ENCODE assay signal across 13 cellular contexts in the genomic region with DNA sequence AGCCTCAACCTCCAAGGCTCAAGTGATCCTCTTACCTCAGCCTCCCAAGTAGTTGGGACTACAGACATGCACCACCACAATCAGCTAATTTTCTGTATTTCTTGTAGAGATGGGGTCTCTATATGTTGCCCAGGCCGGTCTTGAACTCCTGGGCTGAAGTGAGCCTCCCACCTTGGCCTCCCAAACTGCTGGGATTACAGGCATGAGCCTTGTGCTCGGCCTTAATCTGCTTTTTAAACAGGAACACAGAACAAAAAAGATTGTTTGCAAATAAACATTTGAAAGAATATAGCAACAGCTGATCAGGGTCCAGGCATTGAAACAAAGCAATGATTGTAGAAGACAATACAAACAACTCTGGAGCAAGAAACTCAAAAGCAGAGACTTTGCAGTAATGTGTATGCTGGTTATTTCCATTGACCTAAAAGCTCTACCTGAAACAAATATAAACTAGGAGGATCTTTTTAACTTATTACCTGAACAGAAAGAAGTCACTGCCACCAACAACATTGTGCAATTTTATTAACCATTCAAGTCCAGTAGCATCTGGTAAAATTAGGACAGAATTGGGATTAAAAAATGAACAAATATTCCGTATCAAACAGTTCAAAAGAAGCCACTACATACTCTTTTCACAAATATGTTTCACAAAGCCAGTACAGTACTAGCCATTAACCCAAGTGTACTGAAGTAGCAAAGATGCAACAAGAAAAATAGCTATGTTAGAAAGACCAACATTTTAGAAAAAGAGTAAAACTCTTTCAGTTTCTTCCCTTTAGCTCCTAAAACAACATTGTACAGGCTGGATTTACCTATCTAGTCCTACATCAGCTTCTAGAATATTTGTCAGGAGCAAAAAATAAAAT. TPM values are rescaled to one million over a fixed set of nuclear protein-coding genes. Genes with fewer than 3 reads are reported as not detected.
DNase-seq lines count a peak whose midpoint lies in the region; ATAC-seq, FAIRE-seq and TF ChIP-seq lines count a peak whose summit lies in the region.
"Had no signal": no experiment of that assay in that cellular context is flagged by ENCODE, and none has a peak within 500 bp of the region (broad histone marks: within the 10 kb centered on the region; RNA-seq: fewer than 3 reads in every experiment).

No MANE protein-coding gene starts in this region.

- CTCF ChIA-PET in activated B cell treated with CpG ODN at 0.5 μM for 24 hours (lab: Charles Lee) = interaction anchor here (0.8 to 1.5 kb wide), 5 partner anchors 25 to 346 kb away, joined by 3 to 7 read pairs (median 4); no protein-coding TSS in a partner anchor
- CTCF ChIA-PET in activated CD4-positive, alpha-beta memory T cell treated with anti-CD3 and anti-CD28 coated beads, Interleukin-2, amount 10 ng/mL, durations not matched to agents 7 days and 5 days (lab: Charles Lee) = interaction anchor here (0.6 to 1.2 kb wide), 3 partner anchors 61 to 312 kb away, joined by 3 to 4 read pairs (median 3); no protein-coding TSS in a partner anchor

- ATAC-seq in GM18858 (IDR thresholded peaks at IDR 0.05; ENCODE audit: unreplicated experiment) = peak; percentile 21
- peak; percentile 26 for ATAC-seq in HG02642 (IDR thresholded peaks at IDR 0.05; ENCODE audit: poor library complexity, unreplicated experiment)
- peak; percentile 11 for ATAC-seq in activated B cell treated with CpG ODN at 0.5 μM for 24 hours (ENCODE audit: low read depth)

- DNase-seq in activated B cell treated with CpG ODN at 0.5 μM for 24 hours (no peak), pons (ENCODE audit: low spot score) (peak; percentile 46), RCC 7860 (ENCODE audit: low spot score) (no peak), activated T-cell treated with anti-CD3 and anti-CD28 coated beads for 4 hours (no peak)
- DNase-seq in activated CD4-positive, alpha-beta memory T cell treated with anti-CD3 and anti-CD28 coated beads, Interleukin-2, amount 10 ng/mL, durations not matched to agents 7 days and 5 days = no peak
- no peak for DNase-seq in stimulated activated CD4-positive, alpha-beta T cell treated with anti-CD3 and anti-CD28 coated beads, Interleukin-12 subunit alpha, Interleukin-12 subunit beta, amount 100 ng/mL, for 4 hours
- DNase-seq: activated naive CD4-positive, alpha-beta T cell treated with Interleukin-2 at 50 U/mL for 16 hours; NCI-H1105; occipital lobe had no signal

- H3K36me3 Mint-ChIP-seq in activated B cell treated with CpG ODN at 0.5 μM for 24 hours (ENCODE audit: low read depth) = peaks cover 36% of the 10 kb centered on the region
- peaks cover 26% of the 10 kb centered on the region for H3K36me3 Mint-ChIP-seq in activated CD4-positive, alpha-beta memory T cell treated with anti-CD3 and anti-CD28 coated beads, Interleukin-2, amount 10 ng/mL, durations not matched to agents 7 days and 5 days (ENCODE audit: low read depth)

- POLR2A ChIA-PET in activated B cell treated with CpG ODN at 0.5 μM for 24 hours (lab: Charles Lee) = interaction anchor here (0.5 to 3.4 kb wide), 36 partner anchors 9 to 573 kb away, joined by 3 to 101 read pairs (median 4); partner anchors contain the start of genes AMN1, ETFBKMT and RESF1
- POLR2A ChIA-PET in activated CD4-positive, alpha-beta memory T cell treated with anti-CD3 and anti-CD28 coated beads, Interleukin-2, amount 10 ng/mL, durations not matched to agents 7 days and 5 days (lab: Charles Lee) = interaction anchor here (1.8 kb wide), 1 partner anchor 14 kb away, joined by 6 read pairs; the partner anchor contains the start of gene AMN1

- peaks cover 64% of the 10 kb centered on the region for H3K4me1 Mint-ChIP-seq in activated B cell treated with CpG ODN at 0.5 μM for 24 hours
- H3K4me1 Mint-ChIP-seq in activated CD4-positive, alpha-beta memory T cell treated with anti-CD3 and anti-CD28 coated beads, Interleukin-2, amount 10 ng/mL, durations not matched to agents 7 days and 5 days = no peaks in the 10 kb centered on the region

- H3K27me3 Mint-ChIP-seq in activated B cell treated with CpG ODN at 0.5 μM for 24 hours = no peaks in the 10 kb centered on the region
- no peaks in the 10 kb centered on the region for H3K27me3 Mint-ChIP-seq in activated CD4-positive, alpha-beta memory T cell treated with anti-CD3 and anti-CD28 coated beads, Interleukin-2, amount 10 ng/mL, durations not matched to agents 7 days and 5 days

- H3K27ac Mint-ChIP-seq in activated B cell treated with CpG ODN at 0.5 μM for 24 hours = peak overlapping the region; percentile 85
- no peak overlapping the region for H3K27ac Mint-ChIP-seq in activated CD4-positive, alpha-beta memory T cell treated with anti-CD3 and anti-CD28 coated beads, Interleukin-2, amount 10 ng/mL, durations not matched to agents 7 days and 5 days

- TF ChIP-seq CTCF in activated B cell treated with CpG ODN at 0.5 μM for 24 hours (IDR thresholded peaks at IDR 0.05) = no peak

- no peak for FAIRE-seq in RCC 7860 (lab: Jason Lieb, UNC)
- FAIRE-seq: TTC549, urothelium cell line had no signal

- peaks cover 6% of the 10 kb centered on the region for H3K9me3 Mint-ChIP-seq in activated B cell treated with CpG ODN at 0.5 μM for 24 hours
- H3K9me3 Mint-ChIP-seq in activated CD4-positive, alpha-beta memory T cell treated with anti-CD3 and anti-CD28 coated beads, Interleukin-2, amount 10 ng/mL, durations not matched to agents 7 days and 5 days = peaks cover 24% of the 10 kb centered on the region

- H3K4me3 Mint-ChIP-seq in activated B cell treated with CpG ODN at 0.5 μM for 24 hours = peak overlapping the region; percentile 32
- H3K4me3 Mint-ChIP-seq in activated CD4-positive, alpha-beta memory T cell treated with anti-CD3 and anti-CD28 coated beads, Interleukin-2, amount 10 ng/mL, durations not matched to agents 7 days and 5 days = no peak overlapping the region

- intact Hi-C loops in activated B cell treated with CpG ODN at 0.5 μM for 24 hours (cut with micrococcal nuclease) = loop anchor here (1.0 kb wide), 6 partner anchors 14 to 245 kb away; partner anchors contain the start of genes ETFBKMT and RESF1

RNA-seq across cellular contexts. Expression of gene AMN1, which starts 14.2 kb away (rescaled TPM):
- 13.7 and 15.5 TPM in 2 replicates for total RNA-seq in activated B cell treated with CpG ODN at 0.5 μM for 24 hours
- total RNA-seq in activated CD4-positive, alpha-beta memory T cell treated with anti-CD3 and anti-CD28 coated beads, Interleukin-2, amount 10 ng/mL, durations not matched to agents 7 days and 5 days = 1 to 10 TPM; 3.2 to 4.0 TPM

RNA-seq across cellular contexts. Expression of gene ETFBKMT, which starts 55.2 kb away (rescaled TPM):
- total RNA-seq in activated B cell treated with CpG ODN at 0.5 μM for 24 hours = 0.91 and 2.0 TPM in 2 replicates
- total RNA-seq in activated CD4-positive, alpha-beta memory T cell treated with anti-CD3 and anti-CD28 coated beads, Interleukin-2, amount 10 ng/mL, durations not matched to agents 7 days and 5 days = 1 to 10 TPM; 1.3 to 1.4 TPM
